ENCODE assay signal across 25 cellular contexts in genomic region chr20:21618697-21619421, GRCh38.
DNase-seq lines count a peak whose midpoint lies in the region; ATAC-seq, FAIRE-seq and TF ChIP-seq lines count a peak whose summit lies in the region.
"Had no signal": no experiment of that assay in that cellular context is flagged by ENCODE, and none has a peak within 500 bp of the region (broad histone marks: within the 10 kb centered on the region; RNA-seq: fewer than 3 reads in every experiment).

No MANE protein-coding gene starts in this region.

- H4K20me1 ChIP-seq in Loucy (ENCODE audit: insufficient read depth, low read length, poor library complexity, severe bottlenecking) (no peaks in the 10 kb centered on the region), GM12878 (ENCODE audit: control insufficient read depth, insufficient read depth) (no peaks in the 10 kb centered on the region)

- H3K9ac ChIP-seq in Loucy (ENCODE audit: low read depth, low read length, poor library complexity, severe bottlenecking) (peak overlapping the region; percentile 35), GM12878 (ENCODE audit: control insufficient read depth, insufficient read depth, low read length) (no peak overlapping the region)
- H3K9ac ChIP-seq: GM23248 had no signal

- H3K79me2 ChIP-seq in Loucy (ENCODE audit: insufficient read depth, low read length) = no peaks in the 10 kb centered on the region
- H3K79me2 ChIP-seq in GM12878 (ENCODE audit: control insufficient read depth, insufficient read depth, low read length) = no peaks in the 10 kb centered on the region

- ATAC-seq in GM18502 (IDR thresholded peaks at IDR 0.05; ENCODE audit: poor library complexity, unreplicated experiment) (peak; percentile 74), GM21576 (IDR thresholded peaks at IDR 0.05; ENCODE audit: unreplicated experiment) (peak; percentile 51), GM12878 (peak; percentile 68), GM19397 (IDR thresholded peaks at IDR 0.05; ENCODE audit: unreplicated experiment) (no peak)
- ATAC-seq in naive thymus-derived CD8-positive, alpha-beta T cell = no peak
- ATAC-seq: gastrocnemius medialis; left colon; natural killer cell; pancreas; sciatic nerve; stimulated activated effector memory CD8-positive, alpha-beta T cell treated with anti-CD3 and anti-CD28 coated beads, Interleukin-12 subunit alpha, Interleukin-12 subunit beta, amount 100 ng/mL, for 72 hours had no signal

- no peak for TF ChIP-seq RAD21 in GM12878 (IDR thresholded peaks at IDR 0.05; ENCODE audit: insufficient read depth, low read depth, low read length)

- no TSS peak for BruUV-seq in GM12878 (replicated peaks; lab: Mats Ljungman, UMichigan)

- CTCF ChIA-PET in GM12878 (lab: Yijun Ruan, JAX) = interaction anchor here (0.6 to 1.4 kb wide), 2 partner anchors 89 to 383 kb away, joined by 3 to 4 read pairs; no protein-coding TSS in a partner anchor

- H3K9me3 ChIP-seq in Loucy (ENCODE audit: insufficient read depth, low read depth, low read length) = no peaks in the 10 kb centered on the region
- no peaks in the 10 kb centered on the region for H3K9me3 ChIP-seq in GM12878 (replicated peaks; ENCODE audit: control insufficient read depth, insufficient read depth, low read length)
- H3K9me3 ChIP-seq: gastrocnemius medialis, pancreas had no signal

- no peak for TF ChIP-seq EP300 in GM12878 (IDR thresholded peaks at IDR 0.05; ENCODE audit: borderline replicate concordance in 1 of 2, control insufficient read depth in 1 of 2, low read depth in 2 of 2, low read length in 2 of 2)

- H3K9me3 Mint-ChIP-seq in naive thymus-derived CD8-positive, alpha-beta T cell = no peaks in the 10 kb centered on the region
- H3K9me3 Mint-ChIP-seq: CD8-positive, alpha-beta memory T cell had no signal

- POLR2A ChIA-PET in GM12878 (lab: Charles Lee) = no interaction called here
- POLR2A ChIA-PET in naive thymus-derived CD8-positive, alpha-beta T cell (lab: Charles Lee) = no interaction called here

- H3K4me3 ChIP-seq in Loucy (ENCODE audit: low read length, poor library complexity, severe bottlenecking) (peak overlapping the region; percentile 65), GM12878 (peak overlapping the region; percentile 10; the same call in 1 of the 2 replicates)
- H3K4me3 ChIP-seq: gastrocnemius medialis, GM23248, pancreas had no signal

- 3% methylated on average over 7 of the region's 7 CpGs for WGBS in GM12878 (ENCODE audit: insufficient coverage, insufficient replicate concordance, low lambda C conversion rate, missing lambda C conversion rate)

- no peak for TF ChIP-seq POLR2A in GM12878 (IDR thresholded peaks at IDR 0.05; ENCODE audit: low read depth, low read length)

- H3K9me2 ChIP-seq in Loucy (replicated peaks; ENCODE audit: low read depth, low read length) = no peaks in the 10 kb centered on the region

- DNase-seq in GM12878 (ENCODE audit: low read depth, low spot score) (peak; percentile 17), glomerular visceral epithelial cell (ENCODE audit: extremely low spot score) (no peak)
- DNase-seq in activated naive CD4-positive, alpha-beta T cell treated with Interleukin-2 at 50 U/mL for 16 hours = no peak
- DNase-seq in naive thymus-derived CD8-positive, alpha-beta T cell = no peak
- DNase-seq: activated CD4-positive, alpha-beta T cell treated with anti-CD3 and anti-CD28 coated beads, Interleukin-2, amount 50 U/mL, for 4 hours; activated T-cell treated with anti-CD3 and anti-CD28 coated beads for 4 hours; amygdala; caudate nucleus; CD8-positive, alpha-beta memory T cell; gastrocnemius medialis; GM23248; left colon; natural killer cell; NCI-H1105; NCI-H524 treated with DMSO at 0.1 percent for 48 hours; pancreas; SHP77 treated with DMSO at 0.1 percent for 48 hours; T-helper 1 cell had no signal

- H3K4me1 ChIP-seq in Loucy (ENCODE audit: insufficient read depth, low read length, poor library complexity, severe bottlenecking) (peaks cover 31% of the 10 kb centered on the region), GM12878 (ENCODE audit: control insufficient read depth, insufficient read depth, low read length) (no peaks in the 10 kb centered on the region)
- H3K4me1 ChIP-seq: gastrocnemius medialis, pancreas had no signal

- intact Hi-C loops in GM12878 (cut with micrococcal nuclease; ENCODE audit: unreplicated experiment) = loop anchor here (5.0 kb wide), 1 partner anchor 757 kb away; no protein-coding TSS in a partner anchor

- peaks cover 0 to 7% (median 5%) of the 10 kb centered on the region in 4 donors for H3K4me1 Mint-ChIP-seq in naive thymus-derived CD8-positive, alpha-beta T cell
- H3K4me1 Mint-ChIP-seq: CD8-positive, alpha-beta memory T cell; natural killer cell; stimulated activated effector memory CD8-positive, alpha-beta T cell treated with anti-CD3 and anti-CD28 coated beads, Interleukin-12 subunit alpha, Interleukin-12 subunit beta, amount 100 ng/mL, for 72 hours had no signal

- H3K27ac Mint-ChIP-seq in naive thymus-derived CD8-positive, alpha-beta T cell = no peak overlapping the region
- H3K27ac Mint-ChIP-seq: CD8-positive, alpha-beta memory T cell; IgD-negative memory B cell; natural killer cell; stimulated activated effector memory CD8-positive, alpha-beta T cell treated with anti-CD3 and anti-CD28 coated beads, Interleukin-12 subunit alpha, Interleukin-12 subunit beta, amount 100 ng/mL, for 72 hours had no signal

- peaks cover 7 to 51% (median 23%) of the 10 kb centered on the region in 5 donors for H3K27me3 Mint-ChIP-seq in naive thymus-derived CD8-positive, alpha-beta T cell

- no peak overlapping the region for H3K4me3 Mint-ChIP-seq in naive thymus-derived CD8-positive, alpha-beta T cell
- H3K4me3 Mint-ChIP-seq: CD8-positive, alpha-beta memory T cell; IgD-negative memory B cell; natural killer cell; stimulated activated effector memory CD8-positive, alpha-beta T cell treated with anti-CD3 and anti-CD28 coated beads, Interleukin-12 subunit alpha, Interleukin-12 subunit beta, amount 100 ng/mL, for 72 hours had no signal

- in situ Hi-C loops in GM12878 (cut with MboI) = no loop called here

- H3F3A ChIP-seq in Loucy (ENCODE audit: low read depth) = no peaks in the 10 kb centered on the region

- TF ChIP-seq CTCF in Loucy (conservative IDR thresholded peaks at IDR 0.05; ENCODE audit: low read length) (no peak), GM12878 (IDR thresholded peaks at IDR 0.05 in 2 of 3, conservative IDR thresholded peaks at IDR 0.05 in 1 of 3; ENCODE audit: control insufficient read depth in 2 of 3, extremely low read depth in 1 of 3, insufficient read depth in 1 of 3, low read depth in 3 of 3, low read length in 3 of 3) (no peak)

- H3K36me3 ChIP-seq in Loucy (ENCODE audit: insufficient read depth, low read length) = no peaks in the 10 kb centered on the region
- H3K36me3 ChIP-seq in GM12878 (ENCODE audit: control insufficient read depth in 2 of 2, insufficient read depth in 2 of 2, low read length in 1 of 2) = no peaks in the 10 kb centered on the region
- H3K36me3 ChIP-seq: gastrocnemius medialis, pancreas had no signal

- H3K27me3 ChIP-seq in Loucy (ENCODE audit: insufficient read depth, low read length, poor library complexity, severe bottlenecking) = no peaks in the 10 kb centered on the region
- H3K27me3 ChIP-seq in GM12878 (replicated peaks in 1 of 2; ENCODE audit: control insufficient read depth in 2 of 2, insufficient read depth in 2 of 2, low read length in 1 of 2) = no peaks in the 10 kb centered on the region
- H3K27me3 ChIP-seq: gastrocnemius medialis, pancreas had no signal

- RAD21 ChIA-PET in GM12878 (lab: Charles Lee; ENCODE audit: unreplicated experiment) = no interaction called here

- H3K4me2 ChIP-seq in Loucy (ENCODE audit: low read depth, low read length, poor library complexity, severe bottlenecking) = peak overlapping the region; percentile 77
- H3K4me2 ChIP-seq in GM12878 (ENCODE audit: control insufficient read depth, insufficient read depth) = peak overlapping the region; percentile 35

- peak overlapping the region; percentile 17 for H2AFZ ChIP-seq in Loucy (ENCODE audit: low read length)
- no peak overlapping the region for H2AFZ ChIP-seq in GM12878 (ENCODE audit: control insufficient read depth, low read depth, low read length)
- H2AFZ ChIP-seq: GM23248 had no signal

- SMC1A ChIA-PET in GM12878 (lab: Charles Lee; ENCODE audit: uncharacterized antibody, unreplicated experiment) = interaction anchor here (1.1 kb wide), 1 partner anchor 114 kb away, joined by 4 read pairs; no protein-coding TSS in a partner anchor

- H3K36me3 Mint-ChIP-seq in naive thymus-derived CD8-positive, alpha-beta T cell = no peaks in the 10 kb centered on the region
- H3K36me3 Mint-ChIP-seq: CD8-positive, alpha-beta memory T cell; natural killer cell; stimulated activated effector memory CD8-positive, alpha-beta T cell treated with anti-CD3 and anti-CD28 coated beads, Interleukin-12 subunit alpha, Interleukin-12 subunit beta, amount 100 ng/mL, for 72 hours had no signal

- no peak overlapping the region for H3K27ac ChIP-seq in GM12878 (ENCODE audit: control insufficient read depth, insufficient read depth)
- H3K27ac ChIP-seq: gastrocnemius medialis, GM23248, pancreas had no signal

- FAIRE-seq in GM12878 (lab: Jason Lieb, UNC) = no peak
- FAIRE-seq: pancreas had no signal

TF ChIP-seq in GM12878, 131 proteins besides CTCF, POLR2A, EP300 and RAD21 (continues in another document):
- no peak for TF ChIP-seq ZBED1 (IDR thresholded peaks at IDR 0.05; ENCODE audit: borderline replicate concordance)
- TF ChIP-seq TAF1 (IDR thresholded peaks at IDR 0.05; ENCODE audit: borderline replicate concordance, low read depth, low read length) = no peak
- no peak for TF ChIP-seq PKNOX1 (IDR thresholded peaks at IDR 0.05)
- no peak for TF ChIP-seq CBFB (IDR thresholded peaks at IDR 0.05; ENCODE audit: low read depth)
- no peak for TF ChIP-seq NR2C2 (IDR thresholded peaks at IDR 0.05; ENCODE audit: borderline replicate concordance, control insufficient read depth, insufficient read length, low read depth)

Comparison
In these comparisons a context has a peak if more than half of its experiments do, and no peak if none do; other contexts are left out.
1. ATAC-seq: peak in GM18502 (single experiment), GM21576 (single experiment) and GM12878 (single experiment); none in GM19397 (single experiment) and naive thymus-derived CD8-positive, alpha-beta T cell (0 of 2).